ENCODE assay signal across 27 cellular contexts in the genomic region with DNA sequence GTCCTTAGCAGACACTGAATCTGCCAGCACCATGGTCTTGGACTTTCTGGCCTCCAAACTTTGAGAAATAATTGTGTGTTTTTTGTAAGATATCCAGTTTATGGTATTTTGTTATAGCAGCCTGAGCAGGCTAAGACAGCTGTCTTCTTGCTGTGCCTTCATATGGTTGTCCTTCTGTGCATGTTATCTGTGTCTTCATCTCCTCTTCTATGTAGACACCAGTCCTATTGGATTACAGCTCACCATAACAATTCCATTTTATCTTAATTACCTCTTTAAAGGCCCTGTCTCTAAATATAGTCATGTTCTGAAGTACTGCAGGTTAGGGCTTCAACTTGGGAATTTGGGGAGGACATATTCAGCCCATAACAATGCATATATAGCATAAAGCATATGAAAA.
"Had no signal": no experiment of that assay in that cellular context is flagged by ENCODE, and none has a peak within 500 bp of the region (broad histone marks: within the 10 kb centered on the region; RNA-seq: fewer than 3 reads in every experiment).

No MANE protein-coding gene starts in this region.

- FAIRE-seq: urothelium cell line had no signal

- H3K9me3 ChIP-seq: stomach, suprapubic skin, testis, thoracic aorta, thyroid gland, tibial artery, tibial nerve, transverse colon, upper lobe of left lung, upper lobe of right lung, uterus, vagina had no signal

- H3K4me1 ChIP-seq: thyroid gland had no signal

- H3K27me3 ChIP-seq: stomach, suprapubic skin, testis, thyroid gland, tibial artery, tibial nerve, transverse colon, upper lobe of left lung, upper lobe of right lung, uterus, vagina had no signal

- H3K27ac ChIP-seq: stomach, suprapubic skin, testis, thoracic aorta, thyroid gland, tibial artery, tibial nerve, transverse colon, upper lobe of left lung, upper lobe of right lung, uterus, vagina had no signal

- H3K36me3 ChIP-seq: stomach, suprapubic skin, thoracic aorta, thyroid gland, tibial artery, transverse colon, upper lobe of left lung, upper lobe of right lung, uterus, vagina had no signal

- H3K4me3 ChIP-seq: stomach, suprapubic skin, testis, thoracic aorta, thyroid gland, tibial artery, tibial nerve, transverse colon, upper lobe of left lung, upper lobe of right lung, uterus, vagina had no signal

- DNase-seq: stimulated activated CD4-positive, alpha-beta T cell treated with anti-CD3 and anti-CD28 coated beads, Interleukin-2, amount 100 ng/mL, for 48 hours; stimulated activated CD4-positive, alpha-beta T cell treated with anti-CD3 and anti-CD28 coated beads, Interleukin-4, amount 100 ng/mL, for 1 hour; stimulated activated CD4-positive, alpha-beta T cell treated with anti-CD3 and anti-CD28 coated beads, Interleukin-4, amount 100 ng/mL, for 24 hours; stimulated activated CD4-positive, alpha-beta T cell treated with anti-CD3 and anti-CD28 coated beads, Interleukin-4, amount 100 ng/mL, for 4 hours; stimulated activated CD8-positive, alpha-beta memory T cell treated with anti-CD3 and anti-CD28 coated beads, Interleukin-4, amount 100 ng/mL, for 48 hours; stimulated activated naive B cell treated with anti-CD40 and anti-IgM and Interleukin-4, amounts not matched to agents 10 μg/mL and 1 μg/mL and 100 μg/mL, for 72 hours; stimulated activated naive CD4-positive, alpha-beta T cell; stimulated activated naive CD4-positive, alpha-beta T cell treated with Interleukin-2 at 50 U/mL for 16 hours; stimulated activated naive CD8-positive, alpha-beta T cell treated with anti-CD3 and anti-CD28 coated beads, Interleukin-15, amount 100 ng/mL, for 72 hours; stimulated activated naive CD8-positive, alpha-beta T cell treated with anti-CD3 and anti-CD28 coated beads, Interleukin-15, Interleukin-2, amounts not matched to agents 100 U/mL and 50 U/mL, for 24 hours; stomach; substantia nigra; testis; thyroid gland; tibial artery; transverse colon; trophoblast cell; upper lobe of left lung; upper lobe of right lung; uterus had no signal

- ATAC-seq: stimulated activated effector memory CD8-positive, alpha-beta T cell treated with anti-CD3 and anti-CD28 coated beads, Interleukin-12 subunit alpha, Interleukin-12 subunit beta, amount 100 ng/mL, for 72 hours; stimulated activated memory B cell treated with anti-CD40 and anti-IgM and Interleukin-4, amounts not matched to agents 10 μg/mL and 1 μg/mL and 100 μg/mL, for 72 hours; stimulated activated naive B cell treated with anti-CD40 and anti-IgM and Interleukin-4, amounts not matched to agents 10 μg/mL and 1 μg/mL and 100 μg/mL, for 72 hours; stimulated activated naive CD8-positive, alpha-beta T cell treated with anti-CD3 and anti-CD28 coated beads, Interleukin-15, amount 100 ng/mL, for 72 hours; stimulated activated naive CD8-positive, alpha-beta T cell treated with anti-CD3 and anti-CD28 coated beads, Interleukin-15, Interleukin-2, amounts not matched to agents 100 U/mL and 50 U/mL, for 24 hours; upper lobe of right lung had no signal
